In the genomic region with DNA sequence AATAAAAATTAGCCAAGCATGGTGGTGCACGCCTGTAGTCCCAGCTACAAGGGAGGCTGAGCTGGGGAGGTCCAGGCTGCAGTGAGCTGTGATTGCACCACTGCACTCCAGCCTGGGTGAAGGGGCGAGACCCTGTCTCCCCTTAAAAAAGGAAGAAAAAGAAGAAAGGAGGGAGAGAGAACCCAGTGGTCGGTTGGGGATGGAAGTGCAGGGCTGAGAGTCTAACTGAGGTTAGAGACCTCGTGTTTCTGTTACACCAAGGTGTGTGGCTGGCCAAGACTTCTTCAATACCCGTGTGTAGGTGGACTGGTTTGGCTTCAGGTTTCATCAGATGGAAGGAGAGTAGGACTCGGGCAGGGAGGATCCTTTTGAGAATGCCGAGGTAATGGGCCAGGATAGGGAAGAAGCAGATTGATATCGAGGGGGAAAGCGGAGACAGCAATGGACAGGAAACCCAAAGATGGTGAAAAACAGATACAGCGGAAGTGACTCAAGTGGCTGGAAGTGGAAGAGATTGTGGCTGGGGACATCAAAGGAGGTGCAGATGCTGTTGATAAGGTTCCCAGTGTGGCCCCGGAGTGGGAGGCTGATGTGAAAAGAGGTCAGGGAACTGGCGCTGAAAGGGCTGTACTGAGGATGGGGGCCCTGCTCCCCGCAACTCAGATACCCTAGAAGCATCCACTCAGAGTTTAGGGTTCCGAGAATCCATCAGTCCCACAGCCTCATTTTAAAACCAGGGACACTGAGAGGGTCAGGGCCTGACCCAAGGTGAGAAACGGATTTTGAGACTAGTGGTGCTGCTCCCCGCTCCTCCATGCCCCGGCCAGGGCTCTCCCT, we compare ENCODE assay signal across 8 cellular contexts.
DNase-seq lines count a peak whose midpoint lies in the region; ATAC-seq, FAIRE-seq and TF ChIP-seq lines count a peak whose summit lies in the region.

No MANE protein-coding gene starts in this region.

- no peak for ATAC-seq in GM21360 (IDR thresholded peaks at IDR 0.05; ENCODE audit: unreplicated experiment)

- no peak for FAIRE-seq in GM19239 (lab: Jason Lieb, UNC)

- no peaks in the 10 kb centered on the region for H3K9me2 ChIP-seq in Loucy (replicated peaks; ENCODE audit: low read depth, low read length)

- no peaks in the 10 kb centered on the region for H3K79me2 ChIP-seq in Loucy (ENCODE audit: insufficient read depth, low read length)

- peaks cover 42% of the 10 kb centered on the region for H3K4me1 ChIP-seq in Loucy (ENCODE audit: insufficient read depth, low read length, poor library complexity, severe bottlenecking)
- H3K4me1 ChIP-seq in iPS-18a (ENCODE audit: control insufficient read depth, low read depth, low read length), result peaks cover 9% of the 10 kb centered on the region

- H3K9ac ChIP-seq in Loucy (ENCODE audit: low read depth, low read length, poor library complexity, severe bottlenecking) (peak overlapping the region; percentile 64), iPS-18a (ENCODE audit: low read length) (peak overlapping the region; percentile 30)

- H3K27ac ChIP-seq in iPS-18a (ENCODE audit: low read length), result no peak overlapping the region

- H3K9me3 ChIP-seq in Loucy (ENCODE audit: insufficient read depth, low read depth, low read length) (no peaks in the 10 kb centered on the region), iPS-18a (ENCODE audit: control insufficient read depth, low read depth, low read length) (no peaks in the 10 kb centered on the region)

- H3K36me3 ChIP-seq in Loucy (ENCODE audit: insufficient read depth, low read length) (no peaks in the 10 kb centered on the region), iPS-18a (ENCODE audit: control insufficient read depth, low read depth, low read length) (no peaks in the 10 kb centered on the region)

- H3K27me3 ChIP-seq in Loucy (ENCODE audit: insufficient read depth, low read length, poor library complexity, severe bottlenecking) (no peaks in the 10 kb centered on the region), iPS-18a (ENCODE audit: control insufficient read depth, insufficient read depth, low read length) (peaks cover 21% of the 10 kb centered on the region)

- DNase-seq in activated CD8-positive, alpha-beta memory T cell treated with anti-CD3 and anti-CD28 coated beads, Interleukin-2, amount 50 U/mL, for 24 hours (ENCODE audit: extremely low read depth), result peak; percentile 27
- DNase-seq in stimulated activated CD8-positive, alpha-beta memory T cell treated with anti-CD3 and anti-CD28 coated beads, Interleukin-15, amount 100 ng/mL, for 48 hours (ENCODE audit: low read depth in 2 of 2), result peak; percentile 57 to 61
- no peak for DNase-seq in islet precursor cell
- no peak for DNase-seq in GOT3 (lab: John Stamatoyannopoulos, UW)
- DNase-seq in GM19239 (ENCODE audit: insufficient read length, low spot score), result no peak

- H3K4me3 ChIP-seq in Loucy (ENCODE audit: low read length, poor library complexity, severe bottlenecking), result peak overlapping the region; percentile 73
- peak overlapping the region; percentile 78 for H3K4me3 ChIP-seq in iPS-18a (ENCODE audit: low read length)

- TF ChIP-seq CTCF in Loucy (conservative IDR thresholded peaks at IDR 0.05; ENCODE audit: low read length), result no peak

- no peaks in the 10 kb centered on the region for H4K20me1 ChIP-seq in Loucy (ENCODE audit: insufficient read depth, low read length, poor library complexity, severe bottlenecking)

- peak overlapping the region; percentile 75 for H2AFZ ChIP-seq in Loucy (ENCODE audit: low read length)

- peak overlapping the region; percentile 99 for H3K4me2 ChIP-seq in Loucy (ENCODE audit: low read depth, low read length, poor library complexity, severe bottlenecking)

- no peaks in the 10 kb centered on the region for H3F3A ChIP-seq in Loucy (ENCODE audit: low read depth)

Comparison
In these comparisons a context has a peak if more than half of its experiments do, and no peak if none do; other contexts are left out.
1. DNase-seq: peak in activated CD8-positive, alpha-beta memory T cell treated with anti-CD3 and anti-CD28 coated beads, Interleukin-2, amount 50 U/mL, for 24 hours (single experiment) and stimulated activated CD8-positive, alpha-beta memory T cell treated with anti-CD3 and anti-CD28 coated beads, Interleukin-15, amount 100 ng/mL, for 48 hours (2 of 2); none in islet precursor cell (single experiment), GOT3 (single experiment) and GM19239 (single experiment).